In the genomic region with DNA sequence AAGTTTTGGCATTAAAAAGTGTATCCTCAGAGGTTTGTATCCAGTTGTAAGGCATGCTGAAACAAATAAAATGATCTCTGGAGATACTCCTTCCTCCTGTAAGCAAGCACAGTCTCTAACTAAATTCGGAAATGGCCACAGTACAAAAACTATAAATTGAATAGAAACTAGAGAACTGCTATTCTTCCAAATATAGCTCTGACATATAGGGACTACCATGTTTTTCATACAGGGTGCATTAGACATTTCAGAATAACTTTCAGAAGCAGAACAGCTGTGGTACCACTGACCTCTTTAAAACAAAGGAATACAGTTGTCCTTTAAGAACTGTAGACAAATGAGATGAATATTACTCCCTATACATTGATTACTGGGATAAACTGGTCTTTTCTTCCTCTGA, we compare ENCODE assay signal across 17 cellular contexts.
DNase-seq lines count a peak whose midpoint lies in the region; ATAC-seq and TF ChIP-seq lines count a peak whose summit lies in the region.
"Had no signal": no experiment of that assay in that cellular context is flagged by ENCODE, and none has a peak within 500 bp of the region (broad histone marks: within the 10 kb centered on the region; RNA-seq: fewer than 3 reads in every experiment).

No MANE protein-coding gene starts in this region.

- peak; percentile 46 for ATAC-seq in GM18499 (IDR thresholded peaks at IDR 0.05; ENCODE audit: insufficient read depth, unreplicated experiment)
- peak; percentile 67 for ATAC-seq in GM19351 (IDR thresholded peaks at IDR 0.05; ENCODE audit: unreplicated experiment)
- peak; percentile 26 for ATAC-seq in HG02610 (IDR thresholded peaks at IDR 0.05; ENCODE audit: unreplicated experiment)
- peak; percentile 49 for ATAC-seq in HG03520 (IDR thresholded peaks at IDR 0.05; ENCODE audit: unreplicated experiment)
- no peak for ATAC-seq in HG02840 (IDR thresholded peaks at IDR 0.05; ENCODE audit: low FRiP score, unreplicated experiment)
- ATAC-seq: left ventricle myocardium superior had no signal

- TF ChIP-seq CTCF in uterus (IDR thresholded peaks at IDR 0.05): no peak

- intact Hi-C loops in uterus (cut with DNase I; ENCODE audit: low total_unique reads): no loop called here

- no peak for TF ChIP-seq POLR2A in uterus (IDR thresholded peaks at IDR 0.05)

- DNase-seq in uterus (no peak), dermis blood vessel endothelial cell (no peak)
- DNase-seq: BE2C; caudate nucleus; DMS53; foreskin fibroblast; H7; left ventricle myocardium superior; NCI-H1436; NCI-H510A; SK-N-SH; stimulated activated CD4-positive, alpha-beta T cell treated with anti-CD3 and anti-CD28 coated beads, Interleukin-15, amount 100 ng/mL, for 24 hours had no signal

- no peaks in the 10 kb centered on the region for H3K36me3 ChIP-seq in uterus
- H3K36me3 ChIP-seq: BE2C had no signal

- H3K4me3 ChIP-seq in uterus: no peak overlapping the region

- no peaks in the 10 kb centered on the region for H3K27me3 ChIP-seq in uterus
- H3K27me3 ChIP-seq: BE2C had no signal

- H3K9me3 ChIP-seq in uterus: no peaks in the 10 kb centered on the region
- H3K9me3 ChIP-seq: BE2C, SK-N-SH had no signal

- no peak overlapping the region for H3K27ac ChIP-seq in uterus

- H3K4me1 ChIP-seq in uterus: no peaks in the 10 kb centered on the region
- H3K4me1 ChIP-seq: BE2C had no signal
